8 cellular contexts compared by ENCODE assay signal in the genomic region with DNA sequence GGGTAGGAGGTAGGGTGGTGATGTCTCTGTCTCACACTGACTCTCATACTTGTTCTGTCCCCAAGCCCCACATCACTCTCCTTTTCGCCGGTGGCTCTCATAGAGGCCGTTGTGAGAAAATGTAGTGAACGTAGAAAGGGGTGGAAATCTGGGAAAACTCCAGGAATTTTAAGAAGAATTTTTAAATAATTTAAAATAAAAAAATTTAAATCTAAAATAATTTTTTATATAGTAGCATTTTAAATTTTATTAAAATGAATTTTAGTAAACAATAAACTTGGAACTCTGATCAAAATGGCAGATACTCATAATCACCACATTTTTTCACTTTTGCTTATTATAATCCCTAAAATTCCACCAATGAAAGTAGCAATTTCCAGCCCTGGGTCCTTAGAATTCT.
"Had no signal": no experiment of that assay in that cellular context is flagged by ENCODE, and none has a peak within 500 bp of the region (broad histone marks: within the 10 kb centered on the region; RNA-seq: fewer than 3 reads in every experiment).

No MANE protein-coding gene starts in this region.

- FAIRE-seq: G401.6, GM12878, GM12891, GM12892, GM18507, GM19239 had no signal

- DNase-seq: GDM1, GF-D8 had no signal

- ATAC-seq: GM12878 had no signal
